In the genomic region with DNA sequence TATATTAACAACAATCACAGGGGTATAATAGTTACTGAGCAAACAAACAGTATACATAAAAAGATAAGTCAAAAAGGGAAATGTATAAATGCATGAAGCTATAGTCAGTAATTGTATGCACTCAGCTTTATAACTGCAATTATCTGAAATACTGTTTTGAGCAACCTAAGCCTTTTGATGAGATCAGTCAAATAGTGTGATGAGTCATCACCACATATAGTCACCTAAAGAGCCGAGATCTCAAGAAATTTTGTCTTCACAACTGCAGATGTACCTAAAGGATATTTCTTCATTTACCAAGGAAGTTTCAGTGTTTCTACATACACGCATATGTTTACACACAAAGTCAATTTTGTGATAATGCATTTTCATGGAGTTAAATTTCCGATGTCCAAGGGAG, we compare ENCODE assay signal across 19 cellular contexts. TPM values are rescaled to one million over a fixed set of nuclear protein-coding genes. Genes with fewer than 3 reads are reported as not detected.
A peak's percentile ranks its signal among the peaks of the same experiment; 100 is the strongest.
DNase-seq lines count a peak whose midpoint lies in the region; ATAC-seq and TF ChIP-seq lines count a peak whose summit lies in the region.
"Had no signal": no experiment of that assay in that cellular context is flagged by ENCODE, and none has a peak within 500 bp of the region (broad histone marks: within the 10 kb centered on the region; RNA-seq: fewer than 3 reads in every experiment).

No MANE protein-coding gene starts in this region.

- H3K27me3 Mint-ChIP-seq in MCF 10A (ENCODE audit: insufficient read depth, unreplicated experiment): peaks cover 30% of the 10 kb centered on the region
- H3K27me3 Mint-ChIP-seq in activated naive CD8-positive, alpha-beta T cell treated with anti-CD3 and anti-CD28 coated beads for 36 hours: peaks cover 13% of the 10 kb centered on the region

- no peaks in the 10 kb centered on the region for H3K36me3 ChIP-seq in mammary epithelial cell (ENCODE audit: insufficient read depth, low read length)
- no peaks in the 10 kb centered on the region for H3K36me3 ChIP-seq in OCI-LY3 (replicated peaks; ENCODE audit: low read depth, low read length)
- H3K36me3 ChIP-seq in left ventricle myocardium inferior: no peaks in the 10 kb centered on the region

- H3K4me3 ChIP-seq in mammary epithelial cell (replicated peaks in 1 of 3; ENCODE audit: insufficient read depth in 1 of 3, low read depth in 2 of 3, low read length in 3 of 3) (no peak overlapping the region), OCI-LY3 (ENCODE audit: low read length) (no peak overlapping the region), left ventricle myocardium inferior (no peak overlapping the region)

- POLR2A ChIA-PET in MCF 10A (lab: Yijun Ruan, JAX): no interaction called here

- H3K27me3 ChIP-seq in mammary epithelial cell (ENCODE audit: insufficient read depth, low read length): no peaks in the 10 kb centered on the region
- no peaks in the 10 kb centered on the region for H3K27me3 ChIP-seq in OCI-LY3 (ENCODE audit: low read depth, low read length)
- H3K27me3 ChIP-seq in left ventricle myocardium inferior (ENCODE audit: low read depth): peaks cover 4% of the 10 kb centered on the region

- dilution Hi-C loops in mammary epithelial cell (cut with HindIII; ENCODE audit: low sequenced_read_pairs): no loop called here

- TF ChIP-seq CTCF in MCF 10A (IDR thresholded peaks at IDR 0.05; ENCODE audit: unreplicated experiment) (no peak), mammary epithelial cell (conservative IDR thresholded peaks at IDR 0.05 in 1 of 2, IDR thresholded peaks at IDR 0.05 in 1 of 2; ENCODE audit: extremely low read depth in 1 of 2, insufficient read depth in 1 of 2, low read depth in 1 of 2, low read length in 2 of 2) (no peak), OCI-LY3 (IDR thresholded peaks at IDR 0.05; ENCODE audit: low read depth, low read length) (no peak), left ventricle myocardium inferior (IDR thresholded peaks at IDR 0.05; ENCODE audit: borderline replicate concordance) (no peak)

- no peak overlapping the region for H3K4me2 ChIP-seq in mammary epithelial cell (ENCODE audit: insufficient read depth, low read depth, low read length)
- 0 out of 2 replicates have a peak overlapping the region, but pooled peaks have one; percentile 12 for H3K4me2 ChIP-seq in OCI-LY3 (ENCODE audit: low read length)
- H3K4me2 ChIP-seq: KMS-11 had no signal

- H3K9me3 ChIP-seq in mammary epithelial cell (replicated peaks; ENCODE audit: insufficient read depth, low read length) (no peaks in the 10 kb centered on the region), OCI-LY3 (ENCODE audit: insufficient read depth, low read length) (no peaks in the 10 kb centered on the region), left ventricle myocardium inferior (replicated peaks) (peaks cover 15% of the 10 kb centered on the region)

- DNase-seq in MCF 10A (ENCODE audit: unreplicated experiment) (peak; percentile 3), mammary epithelial cell (no peak), HT1080 (ENCODE audit: low read depth) (peak; percentile 2), left colon (no peak), left ventricle myocardium inferior (no peak)
- DNase-seq in activated naive CD8-positive, alpha-beta T cell treated with anti-CD3 and anti-CD28 coated beads for 36 hours: no peak
- DNase-seq: NCI-H1048; NCI-H2029; NCI-H510A treated with DMSO at 0.1 percent for 48 hours; NK-92 treated with Interleukin-12 subunit alpha and Interleukin-12 subunit beta, amount 100 ng/mL, for 24 hours had no signal

- no peaks in the 10 kb centered on the region for H3K79me2 ChIP-seq in mammary epithelial cell (ENCODE audit: insufficient read depth, low read length)
- no peaks in the 10 kb centered on the region for H3K79me2 ChIP-seq in OCI-LY3 (ENCODE audit: low read length)

- H3K4me1 ChIP-seq in mammary epithelial cell (ENCODE audit: insufficient read depth, low read length): no peaks in the 10 kb centered on the region
- peaks cover 6% of the 10 kb centered on the region; the same call in 1 of the 2 replicates for H3K4me1 ChIP-seq in OCI-LY3 (ENCODE audit: low read length)
- no peaks in the 10 kb centered on the region for H3K4me1 ChIP-seq in left ventricle myocardium inferior

- H3K4me1 Mint-ChIP-seq in MCF 10A (ENCODE audit: insufficient read depth, unreplicated experiment): no peaks in the 10 kb centered on the region
- H3K4me1 Mint-ChIP-seq in activated naive CD8-positive, alpha-beta T cell treated with anti-CD3 and anti-CD28 coated beads for 36 hours: no peaks in the 10 kb centered on the region

- intact Hi-C loops in MCF 10A (cut with micrococcal nuclease): no loop called here
- intact Hi-C loops in mammary epithelial cell (cut with micrococcal nuclease): no loop called here
- intact Hi-C loops in left colon (cut with DNase I, micrococcal nuclease): no loop called here
- intact Hi-C loops in left ventricle myocardium inferior (cut with micrococcal nuclease): no loop called here

- no peaks in the 10 kb centered on the region for H4K20me1 ChIP-seq in mammary epithelial cell (ENCODE audit: insufficient read depth, low read length)
- no peaks in the 10 kb centered on the region for H4K20me1 ChIP-seq in OCI-LY3 (ENCODE audit: insufficient read depth, low read length)

- WGBS in mammary epithelial cell (ENCODE audit: low coverage, missing lambda C conversion rate): 71% methylated on average over 3 of the region's 3 CpGs

- in situ Hi-C loops in mammary epithelial cell (cut with MboI; ENCODE audit: low sequenced_read_pairs in 2 of 2): no loop called here

- BruUV-seq in MCF 10A (replicated peaks; lab: Mats Ljungman, UMichigan): no TSS peak
- no TSS peak for BruUV-seq in mammary epithelial cell (replicated peaks; lab: Mats Ljungman, UMichigan)

- H3K9ac ChIP-seq in mammary epithelial cell (ENCODE audit: insufficient read depth, low read length) (no peak overlapping the region), OCI-LY3 (ENCODE audit: low read length) (no peak overlapping the region)
- H3K9ac ChIP-seq: KMS-11 had no signal

- ATAC-seq in left colon (peak; percentile 24), GM19324 (IDR thresholded peaks at IDR 0.05; ENCODE audit: low FRiP score, unreplicated experiment) (no peak)
- ATAC-seq: HCT116 had no signal

- no peak overlapping the region for H3K27ac ChIP-seq in mammary epithelial cell (ENCODE audit: insufficient read depth, low read depth, low read length)
- no peak overlapping the region for H3K27ac ChIP-seq in OCI-LY3 (ENCODE audit: low read length)
- H3K27ac ChIP-seq in left ventricle myocardium inferior (replicated peaks): no peak overlapping the region
- H3K27ac ChIP-seq: C4-2B, HL-60, KMS-11, RWPE1 had no signal

- H2AFZ ChIP-seq in mammary epithelial cell (ENCODE audit: low read depth, low read length): no peak overlapping the region
- no peak overlapping the region for H2AFZ ChIP-seq in OCI-LY3 (ENCODE audit: low read depth, low read length)

- no peaks in the 10 kb centered on the region for H3K36me3 Mint-ChIP-seq in MCF 10A (ENCODE audit: insufficient read depth, unreplicated experiment)
- H3K36me3 Mint-ChIP-seq in activated naive CD8-positive, alpha-beta T cell treated with anti-CD3 and anti-CD28 coated beads for 36 hours: no peaks in the 10 kb centered on the region

- no peak overlapping the region for H3K27ac Mint-ChIP-seq in MCF 10A (ENCODE audit: low read depth, unreplicated experiment)
- H3K27ac Mint-ChIP-seq in activated naive CD8-positive, alpha-beta T cell treated with anti-CD3 and anti-CD28 coated beads for 36 hours: no peak overlapping the region
- H3K27ac Mint-ChIP-seq: T-helper 1 cell treated with Interleukin-12 subunit alpha and Interleukin-12 subunit beta and Interleukin-4 antibody, amounts not matched to agents 30 μg/mL and 1 μg/mL, for 36 hours had no signal

- CTCF ChIA-PET in MCF 10A (lab: Yijun Ruan, JAX) (interaction anchor here (0.6 kb wide), 1 partner anchor 13 kb away, joined by 3 read pairs; no protein-coding TSS in a partner anchor), mammary epithelial cell (lab: Charles Lee; ENCODE audit: low non-redundant PET) (no interaction called here)

- H3K4me3 Mint-ChIP-seq in MCF 10A (ENCODE audit: unreplicated experiment): no peak overlapping the region
- H3K4me3 Mint-ChIP-seq in activated naive CD8-positive, alpha-beta T cell treated with anti-CD3 and anti-CD28 coated beads for 36 hours: no peak overlapping the region
- H3K4me3 Mint-ChIP-seq: T-helper 1 cell treated with Interleukin-12 subunit alpha and Interleukin-12 subunit beta and Interleukin-4 antibody, amounts not matched to agents 30 μg/mL and 1 μg/mL, for 36 hours had no signal

- peaks cover 8% of the 10 kb centered on the region for H3K9me3 Mint-ChIP-seq in MCF 10A (ENCODE audit: unreplicated experiment)
- peaks cover 2% of the 10 kb centered on the region for H3K9me3 Mint-ChIP-seq in activated naive CD8-positive, alpha-beta T cell treated with anti-CD3 and anti-CD28 coated beads for 36 hours
- H3K9me3 Mint-ChIP-seq: T-helper 1 cell treated with Interleukin-12 subunit alpha and Interleukin-12 subunit beta and Interleukin-4 antibody, amounts not matched to agents 30 μg/mL and 1 μg/mL, for 36 hours had no signal

RNA-seq across cellular contexts. Expression of a gene that starts 5.4 kb away (rescaled TPM):
- not detected in 2 replicates for total RNA-seq in MCF 10A (2022)
- not detected for total RNA-seq in mammary epithelial cell
- not detected for polyA plus RNA-seq in mammary epithelial cell
- not detected for polyA minus RNA-seq in mammary epithelial cell
- not detected in 2 replicates for total RNA-seq in HT1080 (2014; rRNA removed; shearing (Covaris generic))
- polyA plus RNA-seq in HT1080 (2015; cell fraction: cytosol; rRNA removed): not detected in 2 replicates
- not detected in 2 replicates for polyA plus RNA-seq in HT1080 (2015; cell fraction: nucleus; rRNA removed)
- not detected for total RNA-seq in left colon
- not detected for total RNA-seq in left ventricle myocardium inferior
- total RNA-seq in activated naive CD8-positive, alpha-beta T cell treated with anti-CD3 and anti-CD28 coated beads for 36 hours: not detected
- total RNA-seq: M059J had no signal

RNA-seq across cellular contexts. Expression of a gene that starts 13.5 kb away (rescaled TPM):
- total RNA-seq in MCF 10A (2022) (not detected in 2 replicates), mammary epithelial cell (not detected), left colon (not detected), left ventricle myocardium inferior (not detected)
- not detected for polyA plus RNA-seq in mammary epithelial cell
- not detected for polyA minus RNA-seq in mammary epithelial cell
- total RNA-seq in HT1080 (2014; rRNA removed; shearing (Covaris generic)): not detected in 2 replicates
- not detected in 2 replicates for polyA plus RNA-seq in HT1080 (2015; cell fraction: cytosol; rRNA removed)
- polyA plus RNA-seq in HT1080 (2015; cell fraction: nucleus; rRNA removed): not detected in 2 replicates
- not detected for total RNA-seq in activated naive CD8-positive, alpha-beta T cell treated with anti-CD3 and anti-CD28 coated beads for 36 hours
- total RNA-seq: M059J had no signal

RNA-seq across cellular contexts. Expression of a gene that starts 33.8 kb away (rescaled TPM):
- total RNA-seq in MCF 10A (2022) (not detected in 2 replicates), mammary epithelial cell (not detected), left colon (not detected), left ventricle myocardium inferior (not detected)
- polyA plus RNA-seq in mammary epithelial cell: not detected
- not detected for polyA minus RNA-seq in mammary epithelial cell
- not detected in 2 replicates for total RNA-seq in HT1080 (2014; rRNA removed; shearing (Covaris generic))
- polyA plus RNA-seq in HT1080 (2015; cell fraction: cytosol; rRNA removed): not detected in 2 replicates
- polyA plus RNA-seq in HT1080 (2015; cell fraction: nucleus; rRNA removed): not detected in 2 replicates
- total RNA-seq in activated naive CD8-positive, alpha-beta T cell treated with anti-CD3 and anti-CD28 coated beads for 36 hours: not detected
- total RNA-seq: M059J had no signal

RNA-seq across cellular contexts. Expression of a gene that starts 36.7 kb away (rescaled TPM):
- total RNA-seq in MCF 10A (2022): not detected in 2 replicates
- not detected for total RNA-seq in mammary epithelial cell
- not detected for polyA plus RNA-seq in mammary epithelial cell
- not detected for polyA minus RNA-seq in mammary epithelial cell
- total RNA-seq in HT1080 (2014; rRNA removed; shearing (Covaris generic)): not detected in 2 replicates
- not detected in 2 replicates for polyA plus RNA-seq in HT1080 (2015; cell fraction: cytosol; rRNA removed)
- polyA plus RNA-seq in HT1080 (2015; cell fraction: nucleus; rRNA removed): not detected in 2 replicates
- not detected for total RNA-seq in left colon
- total RNA-seq in left ventricle myocardium inferior: not detected
- not detected for total RNA-seq in activated naive CD8-positive, alpha-beta T cell treated with anti-CD3 and anti-CD28 coated beads for 36 hours
- total RNA-seq: M059J had no signal

RNA-seq across cellular contexts. Expression of a gene that starts 41.7 kb away (rescaled TPM):
- total RNA-seq in MCF 10A (2022) (not detected in 2 replicates), mammary epithelial cell (not detected), left colon (not detected), left ventricle myocardium inferior (not detected)
- polyA plus RNA-seq in mammary epithelial cell: not detected
- polyA minus RNA-seq in mammary epithelial cell: not detected
- not detected in 2 replicates for total RNA-seq in HT1080 (2014; rRNA removed; shearing (Covaris generic))
- not detected in 2 replicates for polyA plus RNA-seq in HT1080 (2015; cell fraction: cytosol; rRNA removed)
- polyA plus RNA-seq in HT1080 (2015; cell fraction: nucleus; rRNA removed): not detected in 2 replicates
- total RNA-seq in activated naive CD8-positive, alpha-beta T cell treated with anti-CD3 and anti-CD28 coated beads for 36 hours: not detected
- total RNA-seq: M059J had no signal

Comparison
In these comparisons a context has a peak if more than half of its experiments do, and no peak if none do; other contexts are left out.
1. DNase-seq: peak in MCF 10A (single experiment) and HT1080 (single experiment); none in mammary epithelial cell (single experiment), left colon (0 of 2), left ventricle myocardium inferior (single experiment) and activated naive CD8-positive, alpha-beta T cell treated with anti-CD3 and anti-CD28 coated beads for 36 hours (single experiment).